ENCODE assay signal across 11 cellular contexts in genomic region chr12:25365340-25365730, GRCh38.
A peak's percentile ranks its signal among the peaks of the same experiment; 100 is the strongest.
DNase-seq lines count a peak whose midpoint lies in the region; ATAC-seq, FAIRE-seq and TF ChIP-seq lines count a peak whose summit lies in the region.
"Had no signal": no experiment of that assay in that cellular context is flagged by ENCODE, and none has a peak within 500 bp of the region (broad histone marks: within the 10 kb centered on the region; RNA-seq: fewer than 3 reads in every experiment).

No MANE protein-coding gene starts in this region.

- no peaks in the 10 kb centered on the region for H3K36me3 ChIP-seq in Karpas-422 (ENCODE audit: insufficient read depth, low read length)
- H3K36me3 ChIP-seq: tibial nerve had no signal

- no peak for TF ChIP-seq POLR2A in GM12892 (IDR thresholded peaks at IDR 0.05; ENCODE audit: low read depth, low read length)

- no peak overlapping the region for H3K9ac ChIP-seq in Karpas-422 (ENCODE audit: low read length)

- H3K27ac Mint-ChIP-seq in immature natural killer cell = peak overlapping the region in 5 of 6 donors; percentile 16 to 69 (median 63)

- H3K27ac ChIP-seq in Karpas-422 (ENCODE audit: low read length) = no peak overlapping the region

- DNase-seq in Karpas-422 = no peak
- DNase-seq in immature natural killer cell = no peak
- no peak for DNase-seq in G401 (ENCODE audit: low spot score)
- DNase-seq in stimulated activated CD4-positive, alpha-beta T cell treated with anti-CD3 and anti-CD28 coated beads, Interleukin-1b, Interleukin-23, amount 100 ng/mL, for 48 hours = no peak
- no peak for DNase-seq in GM12892 (ENCODE audit: insufficient read length)
- DNase-seq: activated CD4-positive, alpha-beta T cell treated with anti-CD3 and anti-CD28 coated beads for 1 hour; midbrain; SHP77 treated with DMSO at 0.1 percent for 48 hours had no signal

- in situ Hi-C loops in G401 (cut with HindIII; ENCODE audit: low sequenced_read_pairs) = no loop called here

- peaks cover 13 to 14% of the 10 kb centered on the region in 2 donors for H3K4me1 Mint-ChIP-seq in immature natural killer cell

- peak; percentile 9 for ATAC-seq in GM18868 (IDR thresholded peaks at IDR 0.05; ENCODE audit: unreplicated experiment)
- peak; percentile 6 for ATAC-seq in GM21723 (IDR thresholded peaks at IDR 0.05; ENCODE audit: unreplicated experiment)

- no peaks in the 10 kb centered on the region for H3K9me3 ChIP-seq in Karpas-422 (ENCODE audit: low read length)
- H3K9me3 ChIP-seq: tibial nerve had no signal

- no peaks in the 10 kb centered on the region for H3K36me3 Mint-ChIP-seq in immature natural killer cell

- H3K79me2 ChIP-seq in Karpas-422 (ENCODE audit: low read length) = no peaks in the 10 kb centered on the region

- peaks cover 12% of the 10 kb centered on the region for H3K4me1 ChIP-seq in Karpas-422 (ENCODE audit: low read length)

- H3K27me3 ChIP-seq in Karpas-422 (ENCODE audit: low read length) = no peaks in the 10 kb centered on the region
- H3K27me3 ChIP-seq: tibial nerve had no signal

- H3K9me2 ChIP-seq in Karpas-422 (replicated peaks; ENCODE audit: insufficient read depth, low read length) = no peaks in the 10 kb centered on the region

- H3K9me3 Mint-ChIP-seq in immature natural killer cell = no peaks in the 10 kb centered on the region

- H3K4me3 Mint-ChIP-seq in immature natural killer cell = peak overlapping the region; percentile 28 to 72 (median 39)

- H3K4me3 ChIP-seq in Karpas-422 (ENCODE audit: low read length) = no peak overlapping the region
- H3K4me3 ChIP-seq: tibial nerve had no signal

- no peaks in the 10 kb centered on the region for H4K20me1 ChIP-seq in Karpas-422 (ENCODE audit: insufficient read depth, low read depth, low read length)

- FAIRE-seq in GM12892 (lab: Jason Lieb, UNC) = no peak

- no peaks in the 10 kb centered on the region for H3K27me3 Mint-ChIP-seq in immature natural killer cell (ENCODE audit: low read depth in 3 of 3)

- peak overlapping the region; percentile 5; the same call in 1 of the 2 replicates for H2AFZ ChIP-seq in Karpas-422 (ENCODE audit: low read length)

- H3K4me2 ChIP-seq in Karpas-422 (ENCODE audit: low read depth, low read length, poor library complexity, severe bottlenecking) = peak overlapping the region; percentile 23
